ENCODE assay signal across 1 cellular context in genomic region chr19:49912965-49913685, GRCh38.
A peak's percentile ranks its signal among the peaks of the same experiment; 100 is the strongest.
TF ChIP-seq lines count a peak whose summit lies in the region.

No MANE protein-coding gene starts in this region.

TF ChIP-seq in HepG2, 621 proteins besides CTCF, POLR2A, EP300 and RAD21 (continued from another document):
- no peak for TF ChIP-seq ATF6 (CRISPR knock-in tag; conservative IDR thresholded peaks at IDR 0.05)
- peak; percentile 99 for TF ChIP-seq ZBTB38 (CRISPR knock-in tag; IDR thresholded peaks at IDR 0.05)
- TF ChIP-seq ZFX (CRISPR knock-in tag; IDR thresholded peaks at IDR 0.05; ENCODE audit: low read depth), result 0 out of 2 replicates have a peak, but pooled peaks have one; percentile 6
- TF ChIP-seq POGZ (CRISPR knock-in tag; IDR thresholded peaks at IDR 0.05), result peak; percentile 70
- peak; percentile 24 for TF ChIP-seq YY1 (IDR thresholded peaks at IDR 0.05; ENCODE audit: insufficient read depth, insufficient replicate concordance, low read depth, low read length)
- TF ChIP-seq HOXA3 (CRISPR knock-in tag; IDR thresholded peaks at IDR 0.05), result peak; percentile 62
- TF ChIP-seq HNRNPLL (IDR thresholded peaks at IDR 0.05; ENCODE audit: low read depth, low read length, poor library complexity, severe bottlenecking), result peak; percentile 79
- peak; percentile 33 for TF ChIP-seq XRCC5 (optimal IDR thresholded peaks at IDR 0.05; ENCODE audit: low read length)
- TF ChIP-seq RBM22 (optimal IDR thresholded peaks at IDR 0.05; ENCODE audit: low read length), result peak; percentile 37
- peak; percentile 43 for TF ChIP-seq PAXIP1 (CRISPR knock-in tag; conservative IDR thresholded peaks at IDR 0.05)
- TF ChIP-seq NONO (IDR thresholded peaks at IDR 0.05), result no peak
- no peak for TF ChIP-seq NONO (CRISPR knock-in tag; conservative IDR thresholded peaks at IDR 0.05)
- TF ChIP-seq PATZ1 (CRISPR knock-in tag; IDR thresholded peaks at IDR 0.05), result 0 out of 2 replicates have a peak, but pooled peaks have one; percentile 48
TF ChIP-seq in HepG2: peak in this region for 21.
